ENCODE assay signal across 25 cellular contexts in genomic region chr21:42636931-42637601, GRCh38. TPM values are rescaled to one million over a fixed set of nuclear protein-coding genes. Genes with fewer than 3 reads are reported as not detected.
DNase-seq lines count a peak whose midpoint lies in the region; ATAC-seq, FAIRE-seq and TF ChIP-seq lines count a peak whose summit lies in the region.
"Had no signal": no experiment of that assay in that cellular context is flagged by ENCODE, and none has a peak within 500 bp of the region (broad histone marks: within the 10 kb centered on the region; RNA-seq: fewer than 3 reads in every experiment).

No MANE protein-coding gene starts in this region.

- H3K27me3 ChIP-seq in mammary epithelial cell (ENCODE audit: insufficient read depth, low read length) (no peaks in the 10 kb centered on the region), K562 (ENCODE audit: control insufficient read depth in 2 of 2, insufficient read depth in 2 of 2, low read length in 2 of 2) (peaks cover 26 to 50% of the 10 kb centered on the region in 2 experiments), spleen (replicated peaks in 1 of 7) (peaks cover 0 to 46% (median 0%) of the 10 kb centered on the region in 7 donors)
- H3K27me3 ChIP-seq: BE2C, MG63, Peyer's patch had no signal

- CTCF ChIA-PET in mammary epithelial cell (lab: Charles Lee; ENCODE audit: low non-redundant PET), result no interaction called here
- CTCF ChIA-PET in MCF 10A (lab: Yijun Ruan, JAX), result no interaction called here
- CTCF ChIA-PET in K562 (lab: Yijun Ruan, JAX; ENCODE audit: low intra/inter-chr PET ratio), result no interaction called here

- H3K9me1 ChIP-seq in K562 (ENCODE audit: control insufficient read depth, insufficient read depth, low read length), result no peaks in the 10 kb centered on the region

- H3K9ac ChIP-seq in mammary epithelial cell (ENCODE audit: insufficient read depth, low read length), result no peak overlapping the region
- H3K9ac ChIP-seq in K562 (ENCODE audit: insufficient read depth in 1 of 2, low read depth in 2 of 2, low read length in 2 of 2), result no peak overlapping the region

- intact Hi-C loops in mammary epithelial cell (cut with micrococcal nuclease) (no loop called here), MCF 10A (cut with micrococcal nuclease) (no loop called here), K562 (cut with micrococcal nuclease) (no loop called here), spleen (cut with DNase I; ENCODE audit: low total_unique reads) (no loop called here)

- TF ChIP-seq EP300 in K562 (IDR thresholded peaks at IDR 0.05; ENCODE audit: low read length), result no peak

- FAIRE-seq in K562 (lab: Jason Lieb, UNC), result no peak
- FAIRE-seq: GM12891, GM19239 had no signal

- H3K27ac ChIP-seq in mammary epithelial cell (ENCODE audit: insufficient read depth, low read depth, low read length), result no peak overlapping the region
- H3K27ac ChIP-seq in K562 (ENCODE audit: extremely low read depth, low read depth, low read length), result no peak overlapping the region
- H3K27ac ChIP-seq in spleen, result no peak overlapping the region
- H3K27ac ChIP-seq: Peyer's patch had no signal

- H3K27me3 Mint-ChIP-seq in MCF 10A (ENCODE audit: insufficient read depth, unreplicated experiment), result peaks cover 7% of the 10 kb centered on the region
- peaks cover 2% of the 10 kb centered on the region for H3K27me3 Mint-ChIP-seq in nephron progenitor cell (ENCODE audit: low read depth, poor library complexity)

- H3K4me3 Mint-ChIP-seq in MCF 10A (ENCODE audit: unreplicated experiment), result no peak overlapping the region
- peak overlapping the region; percentile 4 for H3K4me3 Mint-ChIP-seq in nephron progenitor cell
- H3K4me3 Mint-ChIP-seq: CD4-positive, CD25-positive, alpha-beta regulatory T cell had no signal

- TF ChIP-seq POLR2A in K562 (conservative IDR thresholded peaks at IDR 0.05) (no peak), spleen (IDR thresholded peaks at IDR 0.05) (no peak)

- H3K27ac Mint-ChIP-seq in MCF 10A (ENCODE audit: low read depth, unreplicated experiment) (no peak overlapping the region), nephron progenitor cell (peak overlapping the region; percentile 90)
- H3K27ac Mint-ChIP-seq: CD4-positive, CD25-positive, alpha-beta regulatory T cell had no signal

- H3K4me2 ChIP-seq in mammary epithelial cell (ENCODE audit: insufficient read depth, low read depth, low read length) (peak overlapping the region; percentile 14), K562 (ENCODE audit: insufficient read depth, low read length) (no peak overlapping the region)

- H2AFZ ChIP-seq in mammary epithelial cell (ENCODE audit: low read depth, low read length), result no peak overlapping the region
- no peak overlapping the region for H2AFZ ChIP-seq in K562 (ENCODE audit: low read depth, low read length)

- no peak for TF ChIP-seq RAD21 in K562 (CRISPR knock-in tag; conservative IDR thresholded peaks at IDR 0.05 in 1 of 2, IDR thresholded peaks at IDR 0.05 in 1 of 2)

- DNase-seq in mammary epithelial cell (no peak), MCF 10A (ENCODE audit: unreplicated experiment) (no peak), K562 (ENCODE audit: extremely low read depth in 1 of 4, low spot score in 3 of 4) (no peak), nephron progenitor cell (no peak), spleen (peak; percentile 43), SK-N-DZ (ENCODE audit: low spot score) (no peak), NCI-H2171 treated with DMSO at 0.1 percent for 48 hours (lab: John Stamatoyannopoulos, UW) (no peak)
- DNase-seq in stimulated activated CD4-positive, alpha-beta T cell treated with anti-CD3 and anti-CD28 coated beads, Interleukin-4, amount 100 ng/mL, for 4 hours, result no peak
- DNase-seq: 8988T; BE2C; Caco-2; CD4-positive, CD25-positive, alpha-beta regulatory T cell; GOT3; Karpas-422; MG63; NCI-H1048; NCI-H1436 treated with DMSO at 0.1 percent for 48 hours; NCI-H2029; NCI-H446 treated with DMSO at 0.1 percent for 48 hours; NCI-H69; NK-92 treated with Interleukin-12 subunit alpha and Interleukin-12 subunit beta, amount 100 ng/mL, for 24 hours; SIG-M5 had no signal

- POLR2A ChIA-PET in MCF 10A (lab: Yijun Ruan, JAX) (interaction anchor here (0.6 to 1.1 kb wide), 5 partner anchors 15 to 199 kb away, joined by 3 read pairs; no protein-coding TSS in a partner anchor), K562 (lab: Yijun Ruan, JAX) (interaction anchor here (0.6 kb wide), 1 partner anchor 345 kb away, joined by 3 read pairs; no protein-coding TSS in a partner anchor)

- H3K9me3 ChIP-seq in mammary epithelial cell (replicated peaks; ENCODE audit: insufficient read depth, low read length) (no peaks in the 10 kb centered on the region), K562 (replicated peaks; ENCODE audit: control insufficient read depth, insufficient read depth, low read depth, low read length) (no peaks in the 10 kb centered on the region), spleen (no peaks in the 10 kb centered on the region)
- H3K9me3 ChIP-seq: BE2C, Caco-2, MG63, Peyer's patch had no signal

- no peaks in the 10 kb centered on the region for H4K20me1 ChIP-seq in mammary epithelial cell (ENCODE audit: insufficient read depth, low read length)
- peaks cover 3% of the 10 kb centered on the region; the same call in 1 of the 2 replicates for H4K20me1 ChIP-seq in K562 (replicated peaks; ENCODE audit: control insufficient read depth, insufficient read depth, low read length)

- WGBS in mammary epithelial cell (ENCODE audit: low coverage, missing lambda C conversion rate), result 81% methylated on average over 18 of the region's 21 CpGs
- 25% methylated on average over 21 of the region's 21 CpGs for WGBS in K562 (ENCODE audit: insufficient coverage, low coverage, missing lambda C conversion rate)
- WGBS in spleen, 5 donors, result 83 to 93% (median 90%) methylated on average over 18 to 21 of the region's 21 CpGs

- H3K9me3 Mint-ChIP-seq in MCF 10A (ENCODE audit: unreplicated experiment) (no peaks in the 10 kb centered on the region), nephron progenitor cell (no peaks in the 10 kb centered on the region)
- H3K9me3 Mint-ChIP-seq: CD4-positive, CD25-positive, alpha-beta regulatory T cell had no signal

- no peak overlapping the region for H3K4me3 ChIP-seq in mammary epithelial cell (replicated peaks in 1 of 3; ENCODE audit: insufficient read depth in 1 of 3, low read depth in 2 of 3, low read length in 3 of 3)
- no peak overlapping the region for H3K4me3 ChIP-seq in K562
- no peak overlapping the region for H3K4me3 ChIP-seq in spleen
- H3K4me3 ChIP-seq: MG63, Peyer's patch had no signal

- H3K79me2 ChIP-seq in mammary epithelial cell (ENCODE audit: insufficient read depth, low read length), result no peaks in the 10 kb centered on the region
- H3K79me2 ChIP-seq in K562 (ENCODE audit: control insufficient read depth, insufficient read depth, low read length), result no peaks in the 10 kb centered on the region

- no peak for ATAC-seq in K562

- H3K4me1 Mint-ChIP-seq in MCF 10A (ENCODE audit: insufficient read depth, unreplicated experiment), result peaks cover 21% of the 10 kb centered on the region
- peaks cover 38% of the 10 kb centered on the region for H3K4me1 Mint-ChIP-seq in nephron progenitor cell
- H3K4me1 Mint-ChIP-seq: CD4-positive, CD25-positive, alpha-beta regulatory T cell had no signal

- no peaks in the 10 kb centered on the region for H3K36me3 Mint-ChIP-seq in MCF 10A (ENCODE audit: insufficient read depth, unreplicated experiment)
- no peaks in the 10 kb centered on the region for H3K36me3 Mint-ChIP-seq in nephron progenitor cell (ENCODE audit: low read depth)
- H3K36me3 Mint-ChIP-seq: CD4-positive, CD25-positive, alpha-beta regulatory T cell had no signal

- no TSS peak for BruUV-seq in mammary epithelial cell (replicated peaks; lab: Mats Ljungman, UMichigan)
- BruUV-seq in MCF 10A (replicated peaks; lab: Mats Ljungman, UMichigan), result no TSS peak
- no TSS peak for BruUV-seq in K562 (replicated peaks; lab: Mats Ljungman, UMichigan)

- dilution Hi-C loops in mammary epithelial cell (cut with HindIII; ENCODE audit: low sequenced_read_pairs), result no loop called here

- in situ Hi-C loops in mammary epithelial cell (cut with MboI; ENCODE audit: low sequenced_read_pairs in 2 of 2) (no loop called here), K562 (cut with MboI) (no loop called here)

- TF ChIP-seq CTCF in mammary epithelial cell (conservative IDR thresholded peaks at IDR 0.05 in 1 of 2, IDR thresholded peaks at IDR 0.05 in 1 of 2; ENCODE audit: extremely low read depth in 1 of 2, insufficient read depth in 1 of 2, low read depth in 1 of 2, low read length in 2 of 2) (no peak), MCF 10A (IDR thresholded peaks at IDR 0.05; ENCODE audit: unreplicated experiment) (no peak), K562 (IDR thresholded peaks at IDR 0.05 in 2 of 3, conservative IDR thresholded peaks at IDR 0.05 in 1 of 3; ENCODE audit: insufficient read depth in 2 of 3, low read depth in 1 of 3, low read length in 3 of 3) (no peak), nephron progenitor cell (IDR thresholded peaks at IDR 0.05) (no peak), spleen (IDR thresholded peaks at IDR 0.05 in 8 of 11, conservative IDR thresholded peaks at IDR 0.05 in 3 of 11) (no peak)

- H3K4me1 ChIP-seq in mammary epithelial cell (ENCODE audit: insufficient read depth, low read length) (peaks cover 16% of the 10 kb centered on the region), K562 (replicated peaks in 1 of 2; ENCODE audit: control insufficient read depth in 2 of 2, insufficient read depth in 2 of 2, low read length in 2 of 2) (peaks cover 0 to 2% of the 10 kb centered on the region in 2 experiments; a peak in 1 of 5 replicates), spleen (peaks cover 0 to 14% (median 7%) of the 10 kb centered on the region in 6 donors)
- H3K4me1 ChIP-seq: BE2C, Caco-2 had no signal

- no peaks in the 10 kb centered on the region for H3K36me3 ChIP-seq in mammary epithelial cell (ENCODE audit: insufficient read depth, low read length)
- no peaks in the 10 kb centered on the region for H3K36me3 ChIP-seq in K562 (ENCODE audit: control insufficient read depth, insufficient read depth, low read length)
- no peaks in the 10 kb centered on the region for H3K36me3 ChIP-seq in spleen
- H3K36me3 ChIP-seq: BE2C, MG63, Peyer's patch had no signal

RNA-seq across cellular contexts. Expression of gene PDE9A, which starts 16.4 kb away (rescaled TPM):
- total RNA-seq in mammary epithelial cell, result 1 to 10 TPM in 1 of 2 donors, under 1 TPM in 1; 0.17 to 1.4 TPM
- polyA plus RNA-seq in mammary epithelial cell, result 1.0 TPM
- polyA minus RNA-seq in mammary epithelial cell, result not detected
- not detected in 2 replicates for total RNA-seq in MCF 10A (2022)
- total RNA-seq in K562 (2011; cell fraction: chromatin; rRNA removed; ENCODE audit: low replicate concordance), result 0.12 and 0.63 TPM in 2 replicates
- total RNA-seq in K562 (2011; cell fraction: nucleolus; rRNA removed), result 0.92 TPM in 1 of 2 replicates, not detected in the other
- not detected in 2 replicates for total RNA-seq in K562 (2011; cell fraction: nucleoplasm; rRNA removed)
- total RNA-seq in K562 (2014; rRNA removed), result not detected in 2 replicates
- not detected in 2 replicates for total RNA-seq in K562 (2014; rRNA removed; fragmentation: Illumina TruSeq; extraction: Trizol)
- not detected in 2 replicates for total RNA-seq in K562 (2015; rRNA removed; fragmentation: Illumina TruSeq; extraction: Trizol)
- total RNA-seq in K562 (2021), result 0.27 TPM in 1 of 2 replicates, not detected in the other
- 0.07 TPM in 1 of 2 replicates, not detected in the other for polyA plus RNA-seq in K562 (2011; rRNA removed)
- 0.13 TPM in 1 of 2 replicates, not detected in the other for polyA plus RNA-seq in K562 (2011; cell fraction: cytosol; rRNA removed)
- 0.15 TPM in 1 of 2 replicates, not detected in the other for polyA plus RNA-seq in K562 (2011; cell fraction: nucleus; rRNA removed)
- polyA plus RNA-seq in K562 (2012), result not detected in 2 replicates
- polyA plus RNA-seq in K562 (2014; fragmentation: Illumina TruSeq; extraction: Trizol), result not detected in 2 replicates
- not detected for polyA plus RNA-seq in K562 (2014; fragmentation: Nextera tagmentation; extraction: Ambion mirVana)
- not detected in 2 replicates for polyA plus RNA-seq in K562 (2014; rRNA removed)
- polyA minus RNA-seq in K562 (2011; rRNA and poly(A)+ RNA removed), result not detected in 2 replicates
- not detected in 2 replicates for polyA minus RNA-seq in K562 (2011; cell fraction: cytosol; rRNA and poly(A)+ RNA removed)
- not detected in 2 replicates for polyA minus RNA-seq in K562 (2011; cell fraction: nucleus; rRNA and poly(A)+ RNA removed)
- total RNA-seq in spleen, result 10 to 100 TPM; 15.1 to 45.5 (median 24.9) TPM
- 10 to 100 TPM in 2 of 3 donors, 1 to 10 TPM in 1; 7.9 to 33.5 (median 18.2) TPM for polyA plus RNA-seq in spleen
- polyA plus RNA-seq in SK-N-DZ (2014; cell fraction: cytosol; rRNA removed), result 8.4 and 8.6 TPM in 2 replicates
- 3.4 and 6.5 TPM in 2 replicates for polyA plus RNA-seq in SK-N-DZ (2014; cell fraction: nucleus; rRNA removed)

Comparison
In these comparisons a context has a peak if more than half of its experiments do, and no peak if none do; other contexts are left out.
1. RNA of gene PDE9A, which starts 16.4 kb away (total RNA-seq): 15.1 to 45.5 TPM in spleen; 0.17 to 1.4 TPM in mammary epithelial cell, not detected in MCF 10A and 0.12 to 0.92 TPM in K562; every median in the first group is over 4 times any median in the second.